In the genomic region with DNA sequence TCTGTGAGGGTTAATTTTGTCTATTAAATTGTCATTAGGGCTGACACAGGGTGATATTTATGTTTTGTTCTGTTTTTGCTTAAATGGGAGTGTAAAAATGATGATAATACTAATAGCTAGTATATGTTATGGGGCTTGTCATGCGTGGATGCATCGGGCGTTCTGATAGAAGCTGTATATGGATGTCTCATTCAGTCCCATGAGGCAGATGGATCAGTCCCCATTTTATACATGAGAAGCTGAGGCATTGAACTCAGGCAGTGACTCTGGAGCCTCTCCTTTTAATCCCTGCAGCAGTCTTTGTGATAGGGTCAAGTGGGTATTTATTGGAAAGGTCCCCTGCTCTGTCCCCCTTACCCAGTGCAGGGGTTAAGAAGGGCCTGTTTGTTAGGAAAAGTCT, we compare ENCODE assay signal across 17 cellular contexts. TPM values are rescaled to one million over a fixed set of nuclear protein-coding genes. Genes with fewer than 3 reads are reported as not detected.
DNase-seq lines count a peak whose midpoint lies in the region; ATAC-seq and TF ChIP-seq lines count a peak whose summit lies in the region.
"Had no signal": no experiment of that assay in that cellular context is flagged by ENCODE, and none has a peak within 500 bp of the region (broad histone marks: within the 10 kb centered on the region; RNA-seq: fewer than 3 reads in every experiment).

No MANE protein-coding gene starts in this region.

- no peak for TF ChIP-seq POLR2A in heart left ventricle (IDR thresholded peaks at IDR 0.05)

- H3K4me1 Mint-ChIP-seq in central memory CD8-positive, alpha-beta T cell, result peaks cover 77% of the 10 kb centered on the region
- peaks cover 27 to 80% (median 67%) of the 10 kb centered on the region in 4 donors for H3K4me1 Mint-ChIP-seq in naive thymus-derived CD8-positive, alpha-beta T cell

- H3K4me3 ChIP-seq in heart left ventricle (no peak overlapping the region), upper lobe of right lung (no peak overlapping the region)
- H3K4me3 ChIP-seq: adrenal gland had no signal

- peak overlapping the region in 11 of 12 donors; percentile 37 to 90 (median 82) for H3K27ac ChIP-seq in heart left ventricle
- peak overlapping the region; percentile 26 for H3K27ac ChIP-seq in upper lobe of right lung

- no peaks in the 10 kb centered on the region for H3K9me3 ChIP-seq in heart left ventricle
- no peaks in the 10 kb centered on the region for H3K9me3 ChIP-seq in upper lobe of right lung
- H3K9me3 ChIP-seq: adrenal gland had no signal

- DNase-seq in heart left ventricle, result no peak
- DNase-seq in Right ventricle myocardium inferior (ENCODE audit: missing footprints), result no peak
- no peak for DNase-seq in central memory CD8-positive, alpha-beta T cell (ENCODE audit: low spot score in 2 of 2)
- no peak for DNase-seq in naive thymus-derived CD8-positive, alpha-beta T cell
- DNase-seq in upper lobe of right lung, result no peak
- DNase-seq in SIG-M5 (lab: John Stamatoyannopoulos, UW), result no peak
- DNase-seq in RPMI8226, result no peak
- DNase-seq: activated CD4-positive, CD25-positive, alpha-beta regulatory T cell; activated CD8-positive, alpha-beta memory T cell treated with anti-CD3 and anti-CD28 coated beads, Interleukin-2, amount 50 U/mL, for 4 hours; dermis blood vessel endothelial cell; foreskin melanocyte; KG1; kidney glomerular epithelial cell; NCI-H1930; stimulated activated CD4-positive, alpha-beta T cell treated with anti-CD3 and anti-CD28 coated beads, Interleukin-15, amount 100 ng/mL, for 24 hours had no signal

- H3K27me3 Mint-ChIP-seq in central memory CD8-positive, alpha-beta T cell, result no peaks in the 10 kb centered on the region
- no peaks in the 10 kb centered on the region for H3K27me3 Mint-ChIP-seq in naive thymus-derived CD8-positive, alpha-beta T cell

- no peak for ATAC-seq in heart left ventricle
- no peak for ATAC-seq in Right ventricle myocardium inferior
- ATAC-seq in central memory CD8-positive, alpha-beta T cell (replicated peaks; ENCODE audit: extremely low read depth, poor library complexity, severe bottlenecking), result no peak
- ATAC-seq in naive thymus-derived CD8-positive, alpha-beta T cell, result no peak
- no peak for ATAC-seq in upper lobe of right lung
- no peak for ATAC-seq in GM19351 (IDR thresholded peaks at IDR 0.05; ENCODE audit: unreplicated experiment)

- POLR2A ChIA-PET in naive thymus-derived CD8-positive, alpha-beta T cell (lab: Charles Lee), result interaction anchor here (0.6 kb wide), 1 partner anchor 480 kb away, joined by 3 read pairs; no protein-coding TSS in a partner anchor

- H3K4me1 ChIP-seq in heart left ventricle (peaks cover 21 to 87% (median 78%) of the 10 kb centered on the region in 12 donors), upper lobe of right lung (peaks cover 56% of the 10 kb centered on the region)

- H3K27me3 ChIP-seq in heart left ventricle, result no peaks in the 10 kb centered on the region
- H3K27me3 ChIP-seq in upper lobe of right lung, result no peaks in the 10 kb centered on the region
- H3K27me3 ChIP-seq: adrenal gland had no signal

- peak overlapping the region; percentile 98 for H3K27ac Mint-ChIP-seq in central memory CD8-positive, alpha-beta T cell (ENCODE audit: low read depth)
- H3K27ac Mint-ChIP-seq in naive thymus-derived CD8-positive, alpha-beta T cell, result peak overlapping the region; percentile 27 to 97 (median 72)

- peak overlapping the region; percentile 19 for H3K4me3 Mint-ChIP-seq in central memory CD8-positive, alpha-beta T cell
- peak overlapping the region in 3 of 10 donors; percentile 32 to 50 (median 36) for H3K4me3 Mint-ChIP-seq in naive thymus-derived CD8-positive, alpha-beta T cell

- peaks cover 0 to 10% (median 0%) of the 10 kb centered on the region in 9 donors for H3K36me3 ChIP-seq in heart left ventricle
- H3K36me3 ChIP-seq in upper lobe of right lung, result no peaks in the 10 kb centered on the region
- H3K36me3 ChIP-seq: adrenal gland had no signal

- intact Hi-C loops in heart left ventricle (cut with DNase I), result loop anchor here in 1 of 10 donors (10.0 kb wide), 1 partner anchor 155 kb away; no protein-coding TSS in a partner anchor
- intact Hi-C loops in Right ventricle myocardium inferior (cut with DNase I), result no loop called here
- intact Hi-C loops in upper lobe of right lung (cut with DNase I), result no loop called here

- WGBS in heart left ventricle, 4 donors, result 37 to 59% (median 47%) methylated on average over 3 of the region's 3 CpGs

- H3K9me3 Mint-ChIP-seq in central memory CD8-positive, alpha-beta T cell, result no peaks in the 10 kb centered on the region
- H3K9me3 Mint-ChIP-seq in naive thymus-derived CD8-positive, alpha-beta T cell, result no peaks in the 10 kb centered on the region

- no peak for TF ChIP-seq CTCF in heart left ventricle (IDR thresholded peaks at IDR 0.05)
- no peak for TF ChIP-seq CTCF in upper lobe of right lung (IDR thresholded peaks at IDR 0.05)

- H3K36me3 Mint-ChIP-seq in central memory CD8-positive, alpha-beta T cell (ENCODE audit: insufficient read depth), result peaks cover 33% of the 10 kb centered on the region
- peaks cover 0 to 3% (median 2%) of the 10 kb centered on the region in 3 donors for H3K36me3 Mint-ChIP-seq in naive thymus-derived CD8-positive, alpha-beta T cell

RNA-seq across cellular contexts. Expression of a gene that starts 46.1 kb away (rescaled TPM):
- total RNA-seq in heart left ventricle (10 to 100 TPM; 14.3 to 42.3 (median 18.6) TPM), Right ventricle myocardium inferior (20.8 TPM), upper lobe of right lung (41.2 TPM)
- 10 to 100 TPM in 1 of 2 donors, 1 to 10 TPM in 1; 5.7 to 20.7 TPM for polyA plus RNA-seq in heart left ventricle
- 10 to 100 TPM; 44.0 to 46.1 TPM for total RNA-seq in naive thymus-derived CD8-positive, alpha-beta T cell
- 10 to 100 TPM in 1 of 3 donors, 1 to 10 TPM in 2; 7.5 to 18.9 (median 8.9) TPM for polyA plus RNA-seq in naive thymus-derived CD8-positive, alpha-beta T cell
